Comparison of ENCODE assay signal across 12 cellular contexts in the genomic region with DNA sequence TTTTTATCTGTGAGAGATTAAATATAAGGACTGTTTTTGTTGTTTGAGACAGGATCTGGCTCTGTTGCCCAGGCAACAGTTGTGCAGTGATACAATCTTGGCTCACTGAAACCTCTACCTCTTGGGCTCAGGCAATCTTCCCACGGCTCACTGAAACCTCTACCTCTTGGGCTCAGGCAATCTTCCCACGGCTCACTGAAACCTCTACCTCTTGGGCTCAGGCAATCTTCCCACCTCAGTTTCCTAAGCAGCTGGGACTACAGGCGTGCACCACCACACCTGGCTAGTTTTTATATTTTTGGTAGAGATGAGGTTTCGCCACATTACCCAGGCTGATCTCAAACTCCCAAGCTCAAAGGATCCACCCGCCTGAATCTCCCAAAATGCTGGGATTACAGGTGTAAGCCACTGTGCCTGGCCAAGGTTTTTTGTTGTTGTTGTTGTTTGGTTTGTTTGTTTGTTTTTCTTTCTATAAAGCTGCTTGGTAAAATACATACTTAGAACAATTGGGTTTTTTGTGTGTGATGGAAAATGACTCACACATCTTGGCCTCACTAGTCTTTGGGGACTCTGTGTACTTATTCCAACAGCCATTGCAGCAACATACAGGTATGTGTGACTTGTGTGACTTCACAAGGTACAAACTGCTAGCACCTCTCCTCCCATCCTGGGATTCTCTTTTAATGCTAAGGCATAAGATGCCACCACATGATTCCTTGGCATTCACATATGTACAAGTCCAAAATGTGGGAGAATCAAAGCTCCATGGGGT. TPM values are rescaled to one million over a fixed set of nuclear protein-coding genes. Genes with fewer than 3 reads are reported as not detected.
DNase-seq lines count a peak whose midpoint lies in the region; ATAC-seq, FAIRE-seq and TF ChIP-seq lines count a peak whose summit lies in the region.
"Had no signal": no experiment of that assay in that cellular context is flagged by ENCODE, and none has a peak within 500 bp of the region (broad histone marks: within the 10 kb centered on the region; RNA-seq: fewer than 3 reads in every experiment).

No MANE protein-coding gene starts in this region.

- H3K4me1 ChIP-seq in heart right ventricle, result no peaks in the 10 kb centered on the region

- no peak overlapping the region for H3K27ac Mint-ChIP-seq in activated naive CD8-positive, alpha-beta T cell treated with anti-CD3 and anti-CD28 coated beads for 36 hours
- H3K27ac Mint-ChIP-seq: activated naive CD8-positive, alpha-beta T cell had no signal

- FAIRE-seq in GM12891 (lab: Jason Lieb, UNC), result peak; percentile 99

- DNase-seq in GM12891 (ENCODE audit: insufficient read length, low spot score) (no peak), hepatic stellate cell (ENCODE audit: low spot score) (no peak), EL (no peak), heart right ventricle (no peak)
- peak; percentile 8 for DNase-seq in activated naive CD8-positive, alpha-beta T cell treated with anti-CD3 and anti-CD28 coated beads for 36 hours
- no peak for DNase-seq in effector CD8-positive, alpha-beta T cell (lab: John Stamatoyannopoulos, UW)
- DNase-seq: naive B cell, NCI-H1092 had no signal

- 74 to 76% methylated on average over 5 of the region's 5 CpGs for WGBS in heart right ventricle, 2 donors

- TF ChIP-seq CTCF in heart right ventricle (IDR thresholded peaks at IDR 0.05), result no peak

- no peaks in the 10 kb centered on the region for H3K9me3 Mint-ChIP-seq in activated naive CD8-positive, alpha-beta T cell treated with anti-CD3 and anti-CD28 coated beads for 36 hours
- H3K9me3 Mint-ChIP-seq: naive B cell had no signal

- H3K27me3 Mint-ChIP-seq in activated naive CD8-positive, alpha-beta T cell treated with anti-CD3 and anti-CD28 coated beads for 36 hours, result no peaks in the 10 kb centered on the region
- H3K27me3 Mint-ChIP-seq: activated naive CD8-positive, alpha-beta T cell; naive B cell had no signal

- H3K36me3 Mint-ChIP-seq in activated naive CD8-positive, alpha-beta T cell treated with anti-CD3 and anti-CD28 coated beads for 36 hours, result no peaks in the 10 kb centered on the region
- H3K36me3 Mint-ChIP-seq: activated naive CD8-positive, alpha-beta T cell; naive B cell had no signal

- intact Hi-C loops in heart right ventricle (cut with DNase I), result loop anchor here in 1 of 10 donors (10.0 kb wide), 1 partner anchor 156 kb away; no protein-coding TSS in a partner anchor

- ATAC-seq in GM19438 (IDR thresholded peaks at IDR 0.05; ENCODE audit: low read depth, unreplicated experiment), result peak; percentile 97
- ATAC-seq in HG03025 (IDR thresholded peaks at IDR 0.05; ENCODE audit: low FRiP score, unreplicated experiment), result peak; percentile 89
- no peak for ATAC-seq in heart right ventricle

- H3K4me3 Mint-ChIP-seq in activated naive CD8-positive, alpha-beta T cell treated with anti-CD3 and anti-CD28 coated beads for 36 hours, result no peak overlapping the region
- H3K4me3 Mint-ChIP-seq: activated naive CD8-positive, alpha-beta T cell; naive B cell had no signal

- H3K27me3 ChIP-seq in heart right ventricle, result no peaks in the 10 kb centered on the region

- H3K9me3 ChIP-seq in heart right ventricle, result no peaks in the 10 kb centered on the region

- H3K4me1 Mint-ChIP-seq in activated naive CD8-positive, alpha-beta T cell treated with anti-CD3 and anti-CD28 coated beads for 36 hours, result no peaks in the 10 kb centered on the region

- no peak overlapping the region for H3K27ac ChIP-seq in heart right ventricle
- H3K27ac ChIP-seq: C4-2B had no signal

- no peak overlapping the region for H3K4me3 ChIP-seq in heart right ventricle

- TF ChIP-seq POLR2A in GM12891 (IDR thresholded peaks at IDR 0.05; ENCODE audit: low read depth, low read length), result no peak

- no peaks in the 10 kb centered on the region for H3K36me3 ChIP-seq in heart right ventricle

TF ChIP-seq in GM12891, 5 proteins besides CTCF, POLR2A, EP300 and RAD21:
- no peak for TF ChIP-seq POU2F2 (IDR thresholded peaks at IDR 0.05; ENCODE audit: low read depth, low read length)
- no peak for TF ChIP-seq SPI1 (IDR thresholded peaks at IDR 0.05; ENCODE audit: low read depth, low read length)
- TF ChIP-seq POLR2AphosphoS5 (IDR thresholded peaks at IDR 0.05; ENCODE audit: low read depth, low read length), result no peak
- peak; percentile 17 for TF ChIP-seq PAX5 (IDR thresholded peaks at IDR 0.05; ENCODE audit: insufficient read depth, low read length, severe bottlenecking)
- TF ChIP-seq TAF1 (IDR thresholded peaks at IDR 0.05; ENCODE audit: low read depth, low read length), result no peak

RNA-seq across cellular contexts. Expression of a gene that starts 36.5 kb away (rescaled TPM):
- 24.1 TPM for polyA plus RNA-seq in GM12891 (2012; ENCODE audit: low read depth, missing spikeins)
- 10 to 100 TPM; 19.2 to 21.7 TPM for total RNA-seq in activated naive CD8-positive, alpha-beta T cell treated with anti-CD3 and anti-CD28 coated beads for 36 hours
- total RNA-seq in heart right ventricle, result 10 to 100 TPM; 14.8 to 21.0 (median 18.6) TPM
- 1 to 10 TPM; 6.5 to 8.0 TPM for polyA plus RNA-seq in heart right ventricle

Comparison
In these comparisons a context has a peak if more than half of its experiments do, and no peak if none do; other contexts are left out.
1. ATAC-seq: peak in GM19438 (single experiment) and HG03025 (single experiment); none in heart right ventricle (0 of 8).